ENCODE assay signal across 8 cellular contexts in genomic region chr17:59004338-59005111, GRCh38.
DNase-seq lines count a peak whose midpoint lies in the region; ATAC-seq and TF ChIP-seq lines count a peak whose summit lies in the region.

No MANE protein-coding gene starts in this region.

- no peaks in the 10 kb centered on the region for H3K4me1 ChIP-seq in ascending aorta

- H3K4me3 ChIP-seq in GM06990 (replicated peaks; ENCODE audit: low read depth, low read length) (no peak overlapping the region), NB4 (ENCODE audit: low read depth, low read length) (no peak overlapping the region), ascending aorta (no peak overlapping the region)

- H3K36me3 ChIP-seq in GM06990 (ENCODE audit: control insufficient read depth, insufficient read depth, low read length) = no peaks in the 10 kb centered on the region
- H3K36me3 ChIP-seq in ascending aorta = peaks cover 6 to 10% of the 10 kb centered on the region in 2 donors

- TF ChIP-seq POLR2A in NB4 (IDR thresholded peaks at IDR 0.05; ENCODE audit: extremely low read depth, insufficient read length) = no peak

- intact Hi-C loops in ascending aorta (cut with DNase I) = loop anchor here (2.0 kb wide), 2 partner anchors 294 to 486 kb away; no protein-coding TSS in a partner anchor

- no peak for DNase-seq in GM06990 (ENCODE audit: extremely low read depth, insufficient read length)
- DNase-seq in NB4 (ENCODE audit: low read depth) = peak; percentile 71
- peak; percentile 63 for DNase-seq in T-helper 9 cell
- DNase-seq in ascending aorta (ENCODE audit: low spot score in 2 of 2) = peak in 1 of 2 donors; percentile 78
- peak in 33 of 51 donors; percentile 1 to 67 (median 23) for DNase-seq in hypothalamus (lab: John Stamatoyannopoulos, UW)
- peak; percentile 62 for DNase-seq in stimulated activated CD4-positive, alpha-beta T cell treated with anti-CD3 and anti-CD28 coated beads, Interleukin-12 subunit alpha, Interleukin-12 subunit beta, amount 100 ng/mL, for 4 hours

- H3K9me3 ChIP-seq in ascending aorta = no peaks in the 10 kb centered on the region

- peak; percentile 88 for TF ChIP-seq CTCF in GM06990 (IDR thresholded peaks at IDR 0.05; ENCODE audit: insufficient read depth, low read length, poor library complexity, severe bottlenecking)
- TF ChIP-seq CTCF in NB4 (IDR thresholded peaks at IDR 0.05; ENCODE audit: low read depth, low read length) = peak; percentile 81
- peak; percentile 79 to 93 (median 91) for TF ChIP-seq CTCF in ascending aorta (IDR thresholded peaks at IDR 0.05)

- ATAC-seq in HG02938 (IDR thresholded peaks at IDR 0.05; ENCODE audit: unreplicated experiment) (no peak), GM19395 (IDR thresholded peaks at IDR 0.05; ENCODE audit: unreplicated experiment) (no peak)

- H3K27ac ChIP-seq in ascending aorta = no peak overlapping the region

- H3K27me3 ChIP-seq in GM06990 (replicated peaks; ENCODE audit: control insufficient read depth, insufficient read depth, low read length) (no peaks in the 10 kb centered on the region), ascending aorta (no peaks in the 10 kb centered on the region)
